ENCODE assay signal across 13 cellular contexts in the genomic region with DNA sequence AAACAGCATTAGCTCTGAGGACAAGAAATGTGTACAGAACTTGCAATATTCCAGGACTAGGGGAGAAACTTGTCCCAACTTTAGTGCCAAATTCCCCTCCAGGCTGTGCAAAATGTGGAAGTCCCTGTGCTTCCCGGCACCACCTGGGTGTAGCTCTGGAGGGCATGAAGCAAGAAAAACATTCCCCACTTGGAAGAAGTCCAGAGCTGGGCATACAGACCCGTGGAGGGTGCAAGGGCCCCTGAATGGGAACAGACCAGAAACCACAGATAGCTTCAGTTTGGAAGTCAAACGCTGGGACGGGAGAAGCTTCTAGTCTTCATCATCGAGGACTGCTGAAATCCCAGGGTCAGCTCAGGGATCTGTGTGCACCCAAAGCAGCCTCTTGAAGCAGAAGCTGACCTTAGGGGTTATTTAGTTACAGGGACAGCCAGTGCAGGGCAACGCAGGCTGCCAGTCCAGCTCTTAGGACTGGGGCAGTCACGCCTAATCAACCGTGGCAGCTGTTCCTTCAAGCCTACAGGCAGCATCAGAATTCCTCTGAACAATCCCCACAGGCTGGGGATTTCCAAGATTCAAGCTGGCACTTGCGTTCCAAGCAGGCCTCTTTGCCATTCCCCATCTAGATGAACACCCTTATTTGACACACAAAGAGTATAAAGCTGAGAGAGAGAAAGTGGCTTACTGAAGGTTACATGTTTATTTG.
DNase-seq lines count a peak whose midpoint lies in the region; ATAC-seq and TF ChIP-seq lines count a peak whose summit lies in the region.
"Had no signal": no experiment of that assay in that cellular context is flagged by ENCODE, and none has a peak within 500 bp of the region (broad histone marks: within the 10 kb centered on the region; RNA-seq: fewer than 3 reads in every experiment).

No MANE protein-coding gene starts in this region.

- no peak overlapping the region for H3K4me2 ChIP-seq in neural progenitor cell

- H3K36me3 Mint-ChIP-seq in neural progenitor cell, result no peaks in the 10 kb centered on the region

- no peaks in the 10 kb centered on the region for H3K27me3 ChIP-seq in RWPE2 (ENCODE audit: insufficient read depth, poor library complexity, severe bottlenecking)
- no peaks in the 10 kb centered on the region for H3K27me3 ChIP-seq in esophagus muscularis mucosa
- H3K27me3 ChIP-seq in neural progenitor cell, result no peaks in the 10 kb centered on the region
- H3K27me3 ChIP-seq in tibial nerve, result no peaks in the 10 kb centered on the region
- H3K27me3 ChIP-seq: ovary, testis had no signal

- DNase-seq in DMS 273 (lab: John Stamatoyannopoulos, UW; ENCODE audit: unreplicated experiment), result peak; percentile 68
- no peak for DNase-seq in RWPE2 (ENCODE audit: low spot score)
- DNase-seq in esophagus muscularis mucosa (ENCODE audit: extremely low spot score), result no peak
- DNase-seq in neural progenitor cell (ENCODE audit: low spot score), result peak; percentile 65
- no peak for DNase-seq in stimulated activated CD8-positive, alpha-beta memory T cell treated with anti-CD3 and anti-CD28 coated beads, Interleukin-4, amount 100 ng/mL, for 48 hours
- no peak for DNase-seq in tibial nerve (ENCODE audit: low spot score in 2 of 2)
- no peak for DNase-seq in NCI-H1930 (lab: John Stamatoyannopoulos, UW)
- DNase-seq: activated T-cell treated with anti-CD3 and anti-CD28 coated beads for 4 hours, amniotic stem cell had no signal

- no peak overlapping the region for H3K9ac ChIP-seq in neural progenitor cell

- H3K27ac Mint-ChIP-seq in neural progenitor cell, result peak overlapping the region; percentile 17
- H3K27ac Mint-ChIP-seq: B cell had no signal

- H3K4me1 ChIP-seq in RWPE2 (ENCODE audit: insufficient read depth, poor library complexity, severe bottlenecking), result peaks cover 18% of the 10 kb centered on the region
- peaks cover 19 to 28% (median 24%) of the 10 kb centered on the region in 4 donors for H3K4me1 ChIP-seq in esophagus muscularis mucosa
- H3K4me1 ChIP-seq in neural progenitor cell, result peaks cover 14% of the 10 kb centered on the region
- peaks cover 0 to 23% (median 6%) of the 10 kb centered on the region in 4 donors for H3K4me1 ChIP-seq in tibial nerve

- H4K20me1 ChIP-seq in neural progenitor cell (ENCODE audit: low read depth), result peaks cover 48% of the 10 kb centered on the region

- WGBS in esophagus muscularis mucosa, result 44% methylated on average over 5 of the region's 9 CpGs
- 18 to 45% methylated on average over 9 of the region's 9 CpGs for WGBS in tibial nerve, 2 donors

- H2AFZ ChIP-seq in neural progenitor cell (replicated peaks), result no peak overlapping the region

- H3K27ac ChIP-seq in RWPE2 (ENCODE audit: poor library complexity, severe bottlenecking) (peak overlapping the region; percentile 37), esophagus muscularis mucosa (replicated peaks in 1 of 4) (peak overlapping the region in 3 of 4 donors; percentile 49 to 60 (median 55)), neural progenitor cell (no peak overlapping the region), tibial nerve (no peak overlapping the region)
- H3K27ac ChIP-seq: ovary, testis had no signal

- no peaks in the 10 kb centered on the region for H3F3A ChIP-seq in neural progenitor cell (ENCODE audit: low read depth)

- TF ChIP-seq CTCF in RWPE2 (IDR thresholded peaks at IDR 0.05; ENCODE audit: poor library complexity, severe bottlenecking) (no peak), esophagus muscularis mucosa (IDR thresholded peaks at IDR 0.05) (no peak), neural progenitor cell (IDR thresholded peaks at IDR 0.05) (no peak), tibial nerve (IDR thresholded peaks at IDR 0.05) (no peak)

- no peaks in the 10 kb centered on the region for H3K9me3 ChIP-seq in RWPE2 (ENCODE audit: severe bottlenecking)
- no peaks in the 10 kb centered on the region for H3K9me3 ChIP-seq in esophagus muscularis mucosa
- H3K9me3 ChIP-seq in neural progenitor cell (ENCODE audit: low read depth), result no peaks in the 10 kb centered on the region
- H3K9me3 ChIP-seq in tibial nerve, result no peaks in the 10 kb centered on the region
- H3K9me3 ChIP-seq: ovary, testis had no signal

- peaks cover 45% of the 10 kb centered on the region for H3K4me1 Mint-ChIP-seq in neural progenitor cell
- H3K4me1 Mint-ChIP-seq: B cell had no signal

- H3K4me3 ChIP-seq in RWPE2 (ENCODE audit: severe bottlenecking) (no peak overlapping the region), esophagus muscularis mucosa (no peak overlapping the region), neural progenitor cell (no peak overlapping the region), tibial nerve (no peak overlapping the region)
- H3K4me3 ChIP-seq: ovary, testis had no signal

- no peaks in the 10 kb centered on the region for H3K79me2 ChIP-seq in neural progenitor cell (ENCODE audit: low read depth)

- TF ChIP-seq POLR2A in esophagus muscularis mucosa (IDR thresholded peaks at IDR 0.05; ENCODE audit: low read depth) (no peak), tibial nerve (IDR thresholded peaks at IDR 0.05) (no peak)

- intact Hi-C loops in esophagus muscularis mucosa (cut with DNase I), result no loop called here

- H3K4me3 Mint-ChIP-seq in neural progenitor cell, result no peak overlapping the region
- H3K4me3 Mint-ChIP-seq: B cell had no signal

- no peaks in the 10 kb centered on the region for H3K9me3 Mint-ChIP-seq in neural progenitor cell

- ATAC-seq in RWPE2 (ENCODE audit: low read depth) (peak; percentile 88), GM21786 (IDR thresholded peaks at IDR 0.05; ENCODE audit: unreplicated experiment) (no peak)

- H3K36me3 ChIP-seq in RWPE2 (ENCODE audit: low read depth) (no peaks in the 10 kb centered on the region), esophagus muscularis mucosa (no peaks in the 10 kb centered on the region), neural progenitor cell (no peaks in the 10 kb centered on the region), tibial nerve (no peaks in the 10 kb centered on the region)
- H3K36me3 ChIP-seq: ovary had no signal

- TF ChIP-seq EP300 in esophagus muscularis mucosa (IDR thresholded peaks at IDR 0.05) (no peak), tibial nerve (IDR thresholded peaks at IDR 0.05) (no peak)

- no peaks in the 10 kb centered on the region for H3K27me3 Mint-ChIP-seq in neural progenitor cell (ENCODE audit: insufficient read depth, low read depth)

Comparison
In these comparisons a context has a peak if more than half of its experiments do, and no peak if none do; other contexts are left out.
1. DNase-seq: peak in DMS 273 (single experiment) and neural progenitor cell (single experiment); none in RWPE2 (single experiment), esophagus muscularis mucosa (single experiment), stimulated activated CD8-positive, alpha-beta memory T cell treated with anti-CD3 and anti-CD28 coated beads, Interleukin-4, amount 100 ng/mL, for 48 hours (single experiment), tibial nerve (0 of 2) and NCI-H1930 (0 of 2).
2. H3K27ac ChIP-seq: peak in RWPE2 (single experiment) and esophagus muscularis mucosa (3 of 4); none in neural progenitor cell (single experiment) and tibial nerve (0 of 4).